ENCODE assay signal across 8 cellular contexts in genomic region chr13:61414686-61415664, GRCh38. TPM values are rescaled to one million over a fixed set of nuclear protein-coding genes. Genes with fewer than 3 reads are reported as not detected.
DNase-seq lines count a peak whose midpoint lies in the region; ATAC-seq and TF ChIP-seq lines count a peak whose summit lies in the region.

No MANE protein-coding gene starts in this region.

- ATAC-seq in RWPE2 (ENCODE audit: low read depth) (peak; percentile 94), omental fat pad (ENCODE audit: low FRiP score) (peak; percentile 92), GM18511 (IDR thresholded peaks at IDR 0.05; ENCODE audit: unreplicated experiment) (no peak), GM21526 (IDR thresholded peaks at IDR 0.05; ENCODE audit: low FRiP score, unreplicated experiment) (no peak)

- in situ Hi-C loops in GM13976 (cut with MboI; ENCODE audit: low sequenced_read_pairs, unreplicated experiment), result loop anchor here (25.0 kb wide), 1 partner anchor 953 kb away; no protein-coding TSS in a partner anchor

- no peak overlapping the region for H3K27ac ChIP-seq in RWPE2 (ENCODE audit: poor library complexity, severe bottlenecking)

- H3K9me3 ChIP-seq in RWPE2 (ENCODE audit: severe bottlenecking), result no peaks in the 10 kb centered on the region

- H3K36me3 ChIP-seq in RWPE2 (ENCODE audit: low read depth), result no peaks in the 10 kb centered on the region

- DNase-seq in HPDE6-E6E7 (ENCODE audit: extremely low spot score) (peak; percentile 52), RWPE2 (ENCODE audit: low spot score) (peak; percentile 44), globus pallidus (ENCODE audit: low spot score) (peak; percentile 25), omental fat pad (ENCODE audit: low spot score) (no peak), GM13976 (ENCODE audit: low spot score) (no peak), ureter (ENCODE audit: low spot score) (no peak)

- no peak for TF ChIP-seq CTCF in RWPE2 (IDR thresholded peaks at IDR 0.05; ENCODE audit: poor library complexity, severe bottlenecking)
- TF ChIP-seq CTCF in omental fat pad (IDR thresholded peaks at IDR 0.05), result no peak
- no peak for TF ChIP-seq CTCF in GM13976 (IDR thresholded peaks at IDR 0.05; ENCODE audit: borderline replicate concordance, control extremely low read depth, extremely low read depth, insufficient read depth, missing control alignments)

- no peaks in the 10 kb centered on the region for H3K4me1 ChIP-seq in RWPE2 (ENCODE audit: insufficient read depth, poor library complexity, severe bottlenecking)

- H3K27me3 ChIP-seq in RWPE2 (ENCODE audit: insufficient read depth, poor library complexity, severe bottlenecking), result peaks cover 35% of the 10 kb centered on the region

- peak overlapping the region; percentile 10 for H3K4me3 ChIP-seq in RWPE2 (ENCODE audit: severe bottlenecking)

RNA-seq across cellular contexts. Expression of gene PCDH20, which starts 0.7 kb away (rescaled TPM):
- 1 to 10 TPM in 1 of 4 donors, under 1 TPM in 3; 0.13 to 1.8 (median 0.66) TPM for total RNA-seq in omental fat pad
- 0.49 TPM for total RNA-seq in ureter

Comparison
In these comparisons a context has a peak if more than half of its experiments do, and no peak if none do; other contexts are left out.
1. DNase-seq: peak in HPDE6-E6E7 (single experiment), RWPE2 (single experiment) and globus pallidus (single experiment); none in omental fat pad (single experiment), GM13976 (single experiment) and ureter (single experiment).
2. ATAC-seq: peak in RWPE2 (single experiment) and omental fat pad (single experiment); none in GM18511 (single experiment) and GM21526 (single experiment).